Comparison of ENCODE assay signal across 16 cellular contexts in the genomic region with DNA sequence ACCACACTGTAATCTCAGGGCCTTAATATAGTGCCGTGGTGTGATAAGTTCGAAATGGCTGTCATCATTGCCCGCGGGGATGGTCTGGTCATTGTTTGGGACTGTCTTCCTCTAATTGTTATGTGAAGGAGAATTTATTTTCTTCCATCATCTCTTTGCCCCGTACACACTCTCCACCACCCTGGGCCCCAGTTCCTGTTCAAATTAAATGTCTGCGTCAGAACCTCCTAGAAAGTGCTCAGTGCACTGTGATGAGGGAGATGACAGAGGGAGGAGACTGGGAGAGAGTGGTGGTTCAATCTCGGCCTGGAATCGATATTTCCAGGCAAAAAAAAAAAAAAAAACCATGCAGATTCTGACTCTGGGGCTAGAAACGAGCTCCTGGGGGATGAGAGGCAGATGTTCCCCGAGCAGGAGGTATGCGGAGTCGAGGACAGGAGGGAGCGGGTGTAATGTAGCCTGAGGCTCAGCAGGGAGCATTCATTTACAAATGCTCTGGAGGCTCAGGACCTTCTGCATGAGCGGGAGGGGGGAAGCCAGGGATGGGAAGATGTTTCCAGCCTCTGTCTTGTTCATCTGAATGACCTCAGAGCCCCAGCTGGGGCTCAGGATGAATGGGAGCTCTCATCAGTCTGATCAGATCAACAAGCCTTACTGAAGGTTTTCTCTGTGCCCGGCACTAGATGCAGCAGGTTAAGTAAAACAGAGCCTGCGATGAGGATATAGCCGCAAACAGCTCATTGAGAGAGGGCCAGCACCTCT.
DNase-seq lines count a peak whose midpoint lies in the region; FAIRE-seq and TF ChIP-seq lines count a peak whose summit lies in the region.
"Had no signal": no experiment of that assay in that cellular context is flagged by ENCODE, and none has a peak within 500 bp of the region (broad histone marks: within the 10 kb centered on the region; RNA-seq: fewer than 3 reads in every experiment).

No MANE protein-coding gene starts in this region.

- H3K4me2 ChIP-seq in H1 (ENCODE audit: insufficient read depth in 1 of 2, low read depth in 2 of 2, low read length in 2 of 2) = peak overlapping the region; percentile 7 to 52; a peak in 3 of 4 replicates
- no peak overlapping the region for H3K4me2 ChIP-seq in Karpas-422 (ENCODE audit: low read depth, low read length, poor library complexity, severe bottlenecking)

- H3K79me1 ChIP-seq in H1 (ENCODE audit: low read depth, low read length) = no peaks in the 10 kb centered on the region

- intact Hi-C loops in activated T-helper 2 cell treated with anti-CD3 and anti-CD28 coated beads, Interferon-gamma antibody, Interleukin-2, Interleukin-4, amounts not matched to agents 10 μg/mL and 5 μg/mL and 100 μg/mL, durations not matched to agents 14 hours and 24 hours and 36 hours (cut with micrococcal nuclease) = no loop called here

- CTCF ChIA-PET in H1 (lab: Charles Lee; ENCODE audit: partially characterized antibody) = interaction anchor here (0.6 to 8.2 kb wide), 5 partner anchors 18 to 273 kb away, joined by 3 to 60 read pairs (median 3); no protein-coding TSS in a partner anchor

- H3K36me3 Mint-ChIP-seq in activated T-helper 2 cell treated with anti-CD3 and anti-CD28 coated beads, Interferon-gamma antibody, Interleukin-2, Interleukin-4, amounts not matched to agents 10 μg/mL and 5 μg/mL and 100 μg/mL, durations not matched to agents 14 hours and 24 hours and 36 hours (ENCODE audit: low read depth) = no peaks in the 10 kb centered on the region
- H3K36me3 Mint-ChIP-seq: mesothelial cell of epicardium had no signal

- H2BK5ac ChIP-seq in H1 (ENCODE audit: low read depth, low read length) = peak overlapping the region; percentile 26; the same call in 1 of the 2 replicates

- 0 out of 2 replicates have a peak overlapping the region, but pooled peaks have one; percentile 9 for H2BK20ac ChIP-seq in H1 (ENCODE audit: low read length)

- peaks cover 0 to 3% (median under 1%) of the 10 kb centered on the region in 4 experiments; a peak in 2 of 7 replicates for H3K27me3 ChIP-seq in H1 (replicated peaks in 1 of 4; ENCODE audit: control insufficient read depth in 3 of 4, extremely low read depth in 1 of 4, insufficient read depth in 3 of 4, low read length in 3 of 4)
- peaks cover 14% of the 10 kb centered on the region for H3K27me3 ChIP-seq in iPS-20b (ENCODE audit: insufficient read depth, low read length)
- H3K27me3 ChIP-seq in Karpas-422 (ENCODE audit: low read length) = no peaks in the 10 kb centered on the region

- peak; percentile 79 for FAIRE-seq in H1 (lab: Jason Lieb, UNC)
- FAIRE-seq: keratinocyte had no signal

- TF ChIP-seq CTCF in H1 (IDR thresholded peaks at IDR 0.05; ENCODE audit: control extremely low read depth in 1 of 3, insufficient read depth in 1 of 3, low read depth in 1 of 3, low read length in 3 of 3) = no peak

- H4K5ac ChIP-seq in H1 (ENCODE audit: insufficient read length, low read depth, low read length) = no peak overlapping the region

- TF ChIP-seq EP300 in H1 (IDR thresholded peaks at IDR 0.05; ENCODE audit: borderline replicate concordance in 1 of 2, low read depth in 2 of 2, low read length in 2 of 2) = no peak

- no peak overlapping the region for H3K4me3 Mint-ChIP-seq in activated T-helper 2 cell treated with anti-CD3 and anti-CD28 coated beads, Interferon-gamma antibody, Interleukin-2, Interleukin-4, amounts not matched to agents 10 μg/mL and 5 μg/mL and 100 μg/mL, durations not matched to agents 14 hours and 24 hours and 36 hours (ENCODE audit: low read depth)
- H3K4me3 Mint-ChIP-seq: activated CD8-positive, alpha-beta T cell treated with anti-CD3 and anti-CD28 coated beads for 36 hours; mesothelial cell of epicardium had no signal

- no peaks in the 10 kb centered on the region for H3K9me3 ChIP-seq in H1 (ENCODE audit: insufficient read depth in 2 of 2, low read depth in 1 of 2, low read length in 1 of 2)
- no peaks in the 10 kb centered on the region for H3K9me3 ChIP-seq in iPS-20b (ENCODE audit: insufficient read depth, low read depth, low read length)
- H3K9me3 ChIP-seq in Karpas-422 (ENCODE audit: low read length) = no peaks in the 10 kb centered on the region
- H3K9me3 ChIP-seq: BE2C, neutrophil had no signal

- no peak for TF ChIP-seq POLR2A in H1 (IDR thresholded peaks at IDR 0.05; ENCODE audit: control extremely low read depth in 1 of 2, low read depth in 2 of 2, low read length in 2 of 2)

- H3K36me3 ChIP-seq in H1 (ENCODE audit: control insufficient read depth in 2 of 4, insufficient read depth in 4 of 4, low read length in 3 of 4) (no peaks in the 10 kb centered on the region), iPS-20b (ENCODE audit: insufficient read depth, low read depth, low read length) (no peaks in the 10 kb centered on the region), Karpas-422 (ENCODE audit: insufficient read depth, low read length) (no peaks in the 10 kb centered on the region)
- H3K36me3 ChIP-seq: BE2C, neutrophil had no signal

- H3K23me2 ChIP-seq in H1 (ENCODE audit: low read depth, low read length) = no peaks in the 10 kb centered on the region

- no peaks in the 10 kb centered on the region for H3K9me2 ChIP-seq in Karpas-422 (replicated peaks; ENCODE audit: insufficient read depth, low read length)

- H4K20me1 ChIP-seq in H1 (replicated peaks in 1 of 2; ENCODE audit: control insufficient read depth in 1 of 2, insufficient read depth in 2 of 2, low read length in 2 of 2) (no peaks in the 10 kb centered on the region), Karpas-422 (ENCODE audit: insufficient read depth, low read depth, low read length) (no peaks in the 10 kb centered on the region)

- peaks cover 2% of the 10 kb centered on the region for H3K27me3 Mint-ChIP-seq in activated T-helper 2 cell treated with anti-CD3 and anti-CD28 coated beads, Interferon-gamma antibody, Interleukin-2, Interleukin-4, amounts not matched to agents 10 μg/mL and 5 μg/mL and 100 μg/mL, durations not matched to agents 14 hours and 24 hours and 36 hours (ENCODE audit: low read depth)

- peak in 1 of 2 experiments; percentile 1; a peak in 1 of 4 replicates for TF ChIP-seq RAD21 in H1 (IDR thresholded peaks at IDR 0.05 in 1 of 2, conservative IDR thresholded peaks at IDR 0.05 in 1 of 2; ENCODE audit: low read depth in 2 of 2, low read length in 2 of 2)

- H3K79me2 ChIP-seq in H1 (ENCODE audit: control insufficient read depth in 1 of 2, insufficient read depth in 2 of 2, low read length in 2 of 2) (no peaks in the 10 kb centered on the region), Karpas-422 (ENCODE audit: low read length) (no peaks in the 10 kb centered on the region)

- POLR2A ChIA-PET in H1 (lab: Charles Lee; ENCODE audit: partially characterized antibody) = interaction anchor here (0.6 to 1.0 kb wide), 3 partner anchors 8 to 79 kb away, joined by 3 to 4 read pairs (median 4); no protein-coding TSS in a partner anchor

- WGBS in H1 (ENCODE audit: extremely low coverage in 1 of 2, insufficient coverage in 1 of 2, insufficient read length in 1 of 2, insufficient replicate concordance in 2 of 2, low coverage in 1 of 2, low lambda C conversion rate in 2 of 2, missing lambda C conversion rate in 1 of 2), 2 experiments = 40% methylated on average over 17 of the region's 17 CpGs; no CpG with 5 or more reads in 1 of the 2 experiments

- peak overlapping the region in 1 of 4 experiments; percentile 23; a peak in 1 of 8 replicates for H3K4me3 ChIP-seq in H1 (ENCODE audit: extremely low read depth in 1 of 4, insufficient read depth in 2 of 4, low read depth in 3 of 4, low read length in 4 of 4)
- peak overlapping the region; percentile 29; the same call in 1 of the 2 replicates for H3K4me3 ChIP-seq in iPS-20b (ENCODE audit: low read length)
- H3K4me3 ChIP-seq in Karpas-422 (ENCODE audit: low read length) = no peak overlapping the region

- no peak overlapping the region for H4K91ac ChIP-seq in H1 (replicated peaks; ENCODE audit: insufficient read length, low read length)

- H2BK15ac ChIP-seq in H1 (ENCODE audit: low read length) = 0 out of 2 replicates have a peak overlapping the region, but pooled peaks have one; percentile 65

- no peak overlapping the region for H2AK5ac ChIP-seq in H1 (ENCODE audit: low read depth, low read length)

- no peak overlapping the region for H3K23ac ChIP-seq in H1 (ENCODE audit: insufficient read length)

- no peak overlapping the region for H3K27ac ChIP-seq in H1 (ENCODE audit: low read depth, low read length)
- no peak overlapping the region for H3K27ac ChIP-seq in iPS-20b (ENCODE audit: low read length)
- H3K27ac ChIP-seq in Karpas-422 (ENCODE audit: low read length) = no peak overlapping the region
- H3K27ac ChIP-seq: neutrophil had no signal

- no peak overlapping the region for H2BK120ac ChIP-seq in H1 (replicated peaks; ENCODE audit: low read depth, low read length)

- H3K4me1 ChIP-seq in H1 (replicated peaks in 1 of 4; ENCODE audit: control insufficient read depth in 3 of 4, insufficient read depth in 4 of 4, low read length in 3 of 4) = peaks cover 3 to 10% (median 8%) of the 10 kb centered on the region in 4 experiments; a peak in 4 of 7 replicates
- H3K4me1 ChIP-seq in iPS-20b (ENCODE audit: insufficient read depth, low read length) = peaks cover 12% of the 10 kb centered on the region
- H3K4me1 ChIP-seq in Karpas-422 (ENCODE audit: low read length) = no peaks in the 10 kb centered on the region
- H3K4me1 ChIP-seq: BE2C had no signal

- H2BK12ac ChIP-seq in H1 (ENCODE audit: low read depth, low read length) = peak overlapping the region; percentile 21; the same call in 1 of the 2 replicates

- H3K18ac ChIP-seq in H1 (ENCODE audit: extremely low read depth, low read length) = no peak overlapping the region; the same call in 1 of the 2 replicates

- H3K9me3 Mint-ChIP-seq in activated T-helper 2 cell treated with anti-CD3 and anti-CD28 coated beads, Interferon-gamma antibody, Interleukin-2, Interleukin-4, amounts not matched to agents 10 μg/mL and 5 μg/mL and 100 μg/mL, durations not matched to agents 14 hours and 24 hours and 36 hours = no peaks in the 10 kb centered on the region
- H3K9me3 Mint-ChIP-seq: activated CD8-positive, alpha-beta T cell treated with anti-CD3 and anti-CD28 coated beads for 36 hours had no signal

- H3K56ac ChIP-seq in H1 (replicated peaks; ENCODE audit: insufficient read length, low read depth, low read length) = no peak overlapping the region

- no peak overlapping the region for H4K8ac ChIP-seq in H1 (ENCODE audit: extremely low read depth, insufficient read depth, low read length)

- peak overlapping the region; percentile 61; the same call in 1 of the 2 replicates for H2AFZ ChIP-seq in H1 (ENCODE audit: low read length)
- H2AFZ ChIP-seq in Karpas-422 (ENCODE audit: low read length) = no peak overlapping the region

- H3K9ac ChIP-seq in H1 (replicated peaks in 1 of 4; ENCODE audit: extremely low read depth in 1 of 4, low read depth in 3 of 4, low read length in 3 of 4) = no peak overlapping the region
- no peak overlapping the region for H3K9ac ChIP-seq in iPS-20b (ENCODE audit: low read depth, low read length)
- H3K9ac ChIP-seq in Karpas-422 (ENCODE audit: low read length) = no peak overlapping the region

- no peaks in the 10 kb centered on the region for H3K4me1 Mint-ChIP-seq in activated T-helper 2 cell treated with anti-CD3 and anti-CD28 coated beads, Interferon-gamma antibody, Interleukin-2, Interleukin-4, amounts not matched to agents 10 μg/mL and 5 μg/mL and 100 μg/mL, durations not matched to agents 14 hours and 24 hours and 36 hours (ENCODE audit: low read depth)

- H3K27ac Mint-ChIP-seq in activated T-helper 2 cell treated with anti-CD3 and anti-CD28 coated beads, Interferon-gamma antibody, Interleukin-2, Interleukin-4, amounts not matched to agents 10 μg/mL and 5 μg/mL and 100 μg/mL, durations not matched to agents 14 hours and 24 hours and 36 hours = no peak overlapping the region
- H3K27ac Mint-ChIP-seq: activated CD8-positive, alpha-beta T cell treated with anti-CD3 and anti-CD28 coated beads for 36 hours; mesothelial cell of epicardium had no signal

- peak; percentile 55 for DNase-seq in NCI-H345 (lab: John Stamatoyannopoulos, UW)
- DNase-seq in H1 (ENCODE audit: low read depth in 1 of 2, low spot score in 2 of 2) = peak; percentile 53
- peak; percentile 73 for DNase-seq in retina
- no peak for DNase-seq in Karpas-422
- DNase-seq in activated CD4-positive, alpha-beta T cell treated with anti-CD3 and anti-CD28 coated beads for 48 hours = no peak
- DNase-seq in activated T-helper 2 cell treated with anti-CD3 and anti-CD28 coated beads, Interferon-gamma antibody, Interleukin-2, Interleukin-4, amounts not matched to agents 10 μg/mL and 5 μg/mL and 100 μg/mL, durations not matched to agents 14 hours and 24 hours and 36 hours (ENCODE audit: low spot score) = no peak
- DNase-seq: activated CD8-positive, alpha-beta T cell treated with anti-CD3 and anti-CD28 coated beads for 36 hours; BE2C; DMS 273 treated with DMSO at 0.1 percent for 48 hours; NCI-H1930; NCI-H748 treated with DMSO at 0.1 percent for 48 hours; stimulated activated CD4-positive, alpha-beta T cell treated with anti-CD3 and anti-CD28 coated beads, Interleukin-2, amount 100 ng/mL, for 48 hours had no signal

- H3K4ac ChIP-seq in H1 (replicated peaks; ENCODE audit: insufficient read length, low read depth, low read length) = no peak overlapping the region

- no peak overlapping the region for H3K14ac ChIP-seq in H1 (ENCODE audit: insufficient read length)

Comparison
In these comparisons a context has a peak if more than half of its experiments do, and no peak if none do; other contexts are left out.
1. DNase-seq: peak in NCI-H345 (single experiment), H1 (2 of 2) and retina (single experiment); none in Karpas-422 (single experiment), activated CD4-positive, alpha-beta T cell treated with anti-CD3 and anti-CD28 coated beads for 48 hours (single experiment) and activated T-helper 2 cell treated with anti-CD3 and anti-CD28 coated beads, Interferon-gamma antibody, Interleukin-2, Interleukin-4, amounts not matched to agents 10 μg/mL and 5 μg/mL and 100 μg/mL, durations not matched to agents 14 hours and 24 hours and 36 hours (single experiment).